11 cellular contexts compared by ENCODE assay signal in the genomic region with DNA sequence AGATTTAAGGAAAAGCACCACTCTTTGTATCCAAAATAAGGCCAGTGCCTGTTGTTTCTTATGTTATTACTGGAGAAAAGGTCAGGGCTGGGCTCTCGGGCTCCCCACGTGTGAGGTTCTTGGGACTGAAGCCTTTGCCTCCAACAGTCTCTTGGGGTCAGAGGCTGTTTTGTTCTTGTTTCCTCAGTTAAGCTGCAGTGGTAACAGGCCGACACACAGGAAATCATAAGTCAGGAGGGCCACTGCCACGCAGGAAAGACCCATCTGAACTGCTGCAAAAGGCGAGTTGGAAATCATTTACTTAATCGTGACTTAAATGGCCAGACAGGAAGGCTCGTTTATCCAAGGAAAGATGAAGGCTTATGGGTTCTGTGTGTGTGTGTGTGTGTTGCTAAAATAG. TPM values are rescaled to one million over a fixed set of nuclear protein-coding genes. Genes with fewer than 3 reads are reported as not detected.
DNase-seq lines count a peak whose midpoint lies in the region; FAIRE-seq and TF ChIP-seq lines count a peak whose summit lies in the region.
"Had no signal": no experiment of that assay in that cellular context is flagged by ENCODE, and none has a peak within 500 bp of the region (broad histone marks: within the 10 kb centered on the region; RNA-seq: fewer than 3 reads in every experiment).

No MANE protein-coding gene starts in this region.

- peak overlapping the region; percentile 62 for H3K27ac Mint-ChIP-seq in T-helper 2 cell treated with Interferon-gamma antibody and Interleukin-4, amounts not matched to agents 5 μg/mL and 100 μg/mL, for 36 hours

- H3K4me3 Mint-ChIP-seq in T-helper 2 cell treated with Interferon-gamma antibody and Interleukin-4, amounts not matched to agents 5 μg/mL and 100 μg/mL, for 36 hours: no peak overlapping the region

- DNase-seq in AG10803 (ENCODE audit: low read depth) (peak; percentile 3), GM19239 (ENCODE audit: insufficient read length, low spot score) (no peak), fibroblast of villous mesenchyme (ENCODE audit: low read depth) (peak; percentile 31), DMS153 (lab: John Stamatoyannopoulos, UW) (no peak), NCI-H1436 (lab: John Stamatoyannopoulos, UW) (no peak), NCI-H1048 (lab: John Stamatoyannopoulos, UW) (no peak), NCI-H2196 treated with DMSO at 0.1 percent for 48 hours (lab: John Stamatoyannopoulos, UW; ENCODE audit: unreplicated experiment) (no peak)
- no peak for DNase-seq in T-helper 2 cell treated with Interferon-gamma antibody and Interleukin-4, amounts not matched to agents 5 μg/mL and 100 μg/mL, for 36 hours (ENCODE audit: low spot score)
- DNase-seq: activated CD4-positive, alpha-beta T cell treated with anti-CD3 and anti-CD28 coated beads for 4 hours; SHP77 treated with DMSO at 0.1 percent for 48 hours had no signal

- no peaks in the 10 kb centered on the region for H3K36me3 Mint-ChIP-seq in T-helper 2 cell treated with Interferon-gamma antibody and Interleukin-4, amounts not matched to agents 5 μg/mL and 100 μg/mL, for 36 hours (ENCODE audit: low read depth)

- no peak overlapping the region for H3K4me3 ChIP-seq in AG10803 (ENCODE audit: low read length)
- no peak overlapping the region for H3K4me3 ChIP-seq in fibroblast of villous mesenchyme (ENCODE audit: low read depth, low read length)

- no peak for TF ChIP-seq CTCF in AG10803 (conservative IDR thresholded peaks at IDR 0.05; ENCODE audit: low read length)
- no peak for TF ChIP-seq CTCF in fibroblast of villous mesenchyme (IDR thresholded peaks at IDR 0.05; ENCODE audit: insufficient read depth, low read depth, low read length)

- H3K27me3 Mint-ChIP-seq in T-helper 2 cell treated with Interferon-gamma antibody and Interleukin-4, amounts not matched to agents 5 μg/mL and 100 μg/mL, for 36 hours (ENCODE audit: low read depth): no peaks in the 10 kb centered on the region

- peaks cover 32% of the 10 kb centered on the region for H3K4me1 Mint-ChIP-seq in T-helper 2 cell treated with Interferon-gamma antibody and Interleukin-4, amounts not matched to agents 5 μg/mL and 100 μg/mL, for 36 hours (ENCODE audit: low read depth)

- peak; percentile 75 for FAIRE-seq in GM19239 (lab: Jason Lieb, UNC)

- no peaks in the 10 kb centered on the region for H3K9me3 Mint-ChIP-seq in T-helper 2 cell treated with Interferon-gamma antibody and Interleukin-4, amounts not matched to agents 5 μg/mL and 100 μg/mL, for 36 hours

RNA-seq across cellular contexts. Expression of gene IL37, which starts 30.3 kb away (rescaled TPM):
- 0.32 TPM in 1 of 2 replicates, not detected in the other for total RNA-seq in fibroblast of villous mesenchyme
- total RNA-seq: sciatic nerve had no signal

RNA-seq across cellular contexts. Expression of gene IL1B, which starts 44.1 kb away (rescaled TPM):
- 2.6 TPM in 2 replicates for total RNA-seq in fibroblast of villous mesenchyme

Comparison
In these comparisons a context has a peak if more than half of its experiments do, and no peak if none do; other contexts are left out.
1. DNase-seq: peak in AG10803 (single experiment) and fibroblast of villous mesenchyme (single experiment); none in GM19239 (single experiment), T-helper 2 cell treated with Interferon-gamma antibody and Interleukin-4, amounts not matched to agents 5 μg/mL and 100 μg/mL, for 36 hours (single experiment), DMS153 (single experiment), NCI-H1436 (single experiment), NCI-H1048 (single experiment) and NCI-H2196 treated with DMSO at 0.1 percent for 48 hours (single experiment).